In the genomic region with DNA sequence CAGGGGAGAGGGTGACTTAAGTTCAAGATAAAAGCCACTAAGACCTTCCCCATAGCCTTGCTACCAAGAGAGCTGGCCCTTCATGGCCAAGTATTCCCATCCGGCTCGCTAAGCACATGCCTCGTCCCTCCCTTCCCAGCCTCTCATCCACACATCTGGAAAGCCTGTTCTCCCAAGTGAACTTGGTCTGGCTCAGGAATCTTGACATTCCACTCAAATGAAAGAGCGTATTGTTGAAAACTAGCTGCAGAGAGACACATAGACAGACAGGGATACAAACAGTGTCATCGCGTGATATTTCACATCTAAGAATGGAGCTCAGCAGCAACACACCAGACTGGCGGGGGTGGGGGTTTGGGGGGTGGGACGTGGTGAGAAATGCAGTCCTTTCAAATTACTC, we compare ENCODE assay signal across 23 cellular contexts.
DNase-seq lines count a peak whose midpoint lies in the region; TF ChIP-seq lines count a peak whose summit lies in the region.
"Had no signal": no experiment of that assay in that cellular context is flagged by ENCODE, and none has a peak within 500 bp of the region (broad histone marks: within the 10 kb centered on the region; RNA-seq: fewer than 3 reads in every experiment).

No MANE protein-coding gene starts in this region.

- H3K4me2 ChIP-seq in GM23248 (ENCODE audit: unreplicated experiment) (no peak overlapping the region), osteoblast (ENCODE audit: insufficient read depth, low read length) (no peak overlapping the region)
- H3K4me2 ChIP-seq: PC-9 had no signal

- H2AFZ ChIP-seq in GM23248 (no peak overlapping the region), osteoblast (ENCODE audit: low read length) (no peak overlapping the region)
- H2AFZ ChIP-seq: PC-9 had no signal

- H3K4me1 ChIP-seq in GM23248 (ENCODE audit: insufficient read depth) = peaks cover 12% of the 10 kb centered on the region
- H3K4me1 ChIP-seq in osteoblast (ENCODE audit: insufficient read depth, low read length) = peaks cover 20% of the 10 kb centered on the region
- H3K4me1 ChIP-seq: spleen had no signal

- H3K27ac ChIP-seq in GM23248 (no peak overlapping the region), osteoblast (ENCODE audit: low read depth, low read length) (peak overlapping the region; percentile 63)
- H3K27ac ChIP-seq: PC-9, spleen, WERI-Rb-1 had no signal

- no peaks in the 10 kb centered on the region for H3K79me2 ChIP-seq in GM23248 (ENCODE audit: insufficient read depth)
- H3K79me2 ChIP-seq in osteoblast (ENCODE audit: insufficient read depth, low read length) = no peaks in the 10 kb centered on the region

- H3F3A ChIP-seq in GM23248 (ENCODE audit: insufficient read depth) = no peaks in the 10 kb centered on the region

- H3K27me3 ChIP-seq in GM23248 (replicated peaks; ENCODE audit: insufficient read depth) (no peaks in the 10 kb centered on the region; the same call in 1 of the 2 replicates), osteoblast (ENCODE audit: insufficient read depth, low read length) (no peaks in the 10 kb centered on the region)

- H4K20me1 ChIP-seq in GM23248 (ENCODE audit: insufficient read depth) = no peaks in the 10 kb centered on the region
- H4K20me1 ChIP-seq in osteoblast (ENCODE audit: insufficient read depth, low read length) = no peaks in the 10 kb centered on the region

- TF ChIP-seq CTCF in AG10803 (conservative IDR thresholded peaks at IDR 0.05; ENCODE audit: low read length) (no peak), fibroblast of the aortic adventitia (IDR thresholded peaks at IDR 0.05; ENCODE audit: insufficient read depth, low read length) (no peak), osteoblast (IDR thresholded peaks at IDR 0.05; ENCODE audit: extremely low read depth, low read depth, low read length) (no peak)

- H3K9ac ChIP-seq in GM23248 = no peak overlapping the region

- H3K9me2 ChIP-seq in GM23248 (ENCODE audit: insufficient read depth) = no peaks in the 10 kb centered on the region

- in situ Hi-C loops in GM23248 (cut with MboI) = no loop called here
- in situ Hi-C loops in G401 (cut with HindIII; ENCODE audit: low sequenced_read_pairs) = no loop called here

- DNase-seq in AG10803 (ENCODE audit: low read depth) (peak; percentile 92), GM23248 (peak; percentile 48), fibroblast of the aortic adventitia (ENCODE audit: low read depth) (peak; percentile 33), osteoblast (ENCODE audit: insufficient read length, low spot score, missing footprints) (peak; percentile 75), NCI-H2171 (lab: John Stamatoyannopoulos, UW) (no peak), G401 (ENCODE audit: low spot score) (no peak)
- DNase-seq in activated CD8-positive, alpha-beta memory T cell treated with anti-CD3 and anti-CD28 coated beads for 24 hours = no peak
- DNase-seq in stimulated activated CD4-positive, alpha-beta T cell treated with anti-CD3 and anti-CD28 coated beads, Interleukin-4, amount 100 ng/mL, for 4 hours = no peak
- DNase-seq: activated CD4-positive, alpha-beta T cell treated with anti-CD3 and anti-CD28 coated beads for 48 hours; activated naive CD4-positive, alpha-beta T cell; activated T-cell treated with anti-CD3 and anti-CD28 coated beads, Interleukin-2, amount 50 U/mL, for 48 hours; C1 segment of cervical spinal cord; cerebellar nuclear complex; DND-41; naive thymus-derived CD8-positive, alpha-beta T cell; NCI-H1694 treated with DMSO at 0.1 percent for 48 hours; NCI-H526; PC-9; SIG-M5; spleen; SW 1271; T-helper 9 cell; WERI-Rb-1 had no signal

- H3K9me3 ChIP-seq in GM23248 (ENCODE audit: low read depth) = no peaks in the 10 kb centered on the region
- no peaks in the 10 kb centered on the region for H3K9me3 ChIP-seq in osteoblast (ENCODE audit: low read depth, low read length)
- H3K9me3 ChIP-seq: spleen had no signal

- no peaks in the 10 kb centered on the region for H3K36me3 ChIP-seq in GM23248 (ENCODE audit: low read depth)
- no peaks in the 10 kb centered on the region for H3K36me3 ChIP-seq in osteoblast (ENCODE audit: insufficient read depth, low read length)
- H3K36me3 ChIP-seq: spleen, WERI-Rb-1 had no signal

- no peak overlapping the region for H3K4me3 ChIP-seq in AG10803 (ENCODE audit: low read length)
- H3K4me3 ChIP-seq in GM23248 = no peak overlapping the region
- no peak overlapping the region for H3K4me3 ChIP-seq in fibroblast of the aortic adventitia (ENCODE audit: low read depth, low read length)
- no peak overlapping the region for H3K4me3 ChIP-seq in osteoblast (ENCODE audit: insufficient read depth, low read length)
- H3K4me3 ChIP-seq: PC-9, spleen had no signal

- WGBS in GM23248 (ENCODE audit: low coverage in 1 of 2, low lambda C conversion rate in 2 of 2, missing lambda C conversion rate in 2 of 2), 2 experiments = 33% methylated on average over 8 of the region's 8 CpGs

Comparison
In these comparisons a context has a peak if more than half of its experiments do, and no peak if none do; other contexts are left out.
1. DNase-seq: peak in AG10803 (single experiment), GM23248 (single experiment), fibroblast of the aortic adventitia (single experiment) and osteoblast (single experiment); none in NCI-H2171 (single experiment), G401 (single experiment), activated CD8-positive, alpha-beta memory T cell treated with anti-CD3 and anti-CD28 coated beads for 24 hours (single experiment) and stimulated activated CD4-positive, alpha-beta T cell treated with anti-CD3 and anti-CD28 coated beads, Interleukin-4, amount 100 ng/mL, for 4 hours (0 of 2).